ENCODE assay signal across 8 cellular contexts in the genomic region with DNA sequence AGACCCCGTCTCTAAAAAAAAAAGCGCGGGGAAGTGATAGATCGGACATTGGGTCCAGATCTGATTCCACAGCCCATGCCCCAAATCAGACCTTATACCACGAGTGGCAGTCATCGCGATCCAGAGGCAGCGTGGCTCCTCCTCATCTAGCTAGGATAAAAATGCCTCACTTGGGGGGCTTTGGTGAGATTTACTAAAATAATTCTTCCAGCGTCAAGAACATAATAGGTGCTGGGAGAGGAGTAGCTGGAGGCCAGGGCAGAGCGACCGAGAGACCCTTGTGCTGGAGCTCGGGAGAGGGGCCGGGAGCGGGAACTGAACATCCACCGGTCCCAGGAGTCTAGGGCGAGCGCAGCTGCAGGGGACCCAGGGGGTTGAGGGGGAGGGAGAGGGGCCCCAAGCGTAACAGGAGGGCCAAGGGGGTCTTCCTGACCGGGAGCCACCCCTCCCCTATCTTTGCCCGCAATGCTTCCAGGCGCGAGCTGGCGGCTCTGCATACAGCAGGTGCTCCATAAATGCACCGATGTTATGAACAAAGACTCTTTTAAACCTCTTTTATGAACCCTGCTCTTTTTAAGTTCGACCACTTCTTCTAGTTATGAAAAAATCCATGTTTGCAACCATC. TPM values are rescaled to one million over a fixed set of nuclear protein-coding genes. Genes with fewer than 3 reads are reported as not detected.
DNase-seq lines count a peak whose midpoint lies in the region; ATAC-seq and TF ChIP-seq lines count a peak whose summit lies in the region.

No MANE protein-coding gene starts in this region.

- intact Hi-C loops in IMR-90 (cut with micrococcal nuclease): loop anchor here (5.0 kb wide), 1 partner anchor 170 kb away; a partner anchor contains a TSS

- H3K4me3 Mint-ChIP-seq in brain (peak overlapping the region; percentile 58 to 88 (median 76)), naive B cell (peak overlapping the region; percentile 86 to 100 (median 99))

- H3K9ac ChIP-seq in IMR-90 (ENCODE audit: low read depth, low read length): no peak overlapping the region

- no peak overlapping the region for H4K5ac ChIP-seq in IMR-90 (ENCODE audit: low read depth, low read length)

- TF ChIP-seq CTCF in AG04449 (IDR thresholded peaks at IDR 0.05; ENCODE audit: insufficient read depth, low read length, missing control alignments): no peak
- no peak for TF ChIP-seq CTCF in IMR-90 (conservative IDR thresholded peaks at IDR 0.05; ENCODE audit: low read depth, low read length)
- no peak for TF ChIP-seq CTCF in brain (conservative IDR thresholded peaks at IDR 0.05)

- H2BK15ac ChIP-seq in IMR-90 (ENCODE audit: low read depth, low read length): no peak overlapping the region

- H3K9me1 ChIP-seq in IMR-90 (ENCODE audit: insufficient read depth, low read length): peaks cover 1% of the 10 kb centered on the region; the same call in 1 of the 2 replicates

- H2AFZ ChIP-seq in IMR-90 (replicated peaks; ENCODE audit: low read length, poor library complexity): peak overlapping the region; percentile 88

- dilution Hi-C loops in IMR-90 (cut with HindIII; ENCODE audit: low sequenced_read_pairs, unreplicated experiment): no loop called here

- TF ChIP-seq RAD21 in IMR-90 (IDR thresholded peaks at IDR 0.05; ENCODE audit: low read length): no peak

- H3K56ac ChIP-seq in IMR-90 (ENCODE audit: extremely low read depth, insufficient read depth, low read length): no peak overlapping the region

- peaks cover 8% of the 10 kb centered on the region for H4K20me1 ChIP-seq in IMR-90 (ENCODE audit: insufficient read depth, low read length)

- no peak overlapping the region for H2BK5ac ChIP-seq in IMR-90 (ENCODE audit: low read depth, low read length, poor library complexity, severe bottlenecking)

- no TSS peak for BruUV-seq in IMR-90 (replicated peaks; lab: Mats Ljungman, UMichigan)

- no peaks in the 10 kb centered on the region for H3K36me3 ChIP-seq in IMR-90 (ENCODE audit: control insufficient read depth, insufficient read depth, low read length)

- H2BK20ac ChIP-seq in IMR-90 (ENCODE audit: low read depth, low read length): no peak overlapping the region

- H3K36me3 Mint-ChIP-seq in brain (no peaks in the 10 kb centered on the region), naive B cell (no peaks in the 10 kb centered on the region)

- peaks cover 18 to 38% of the 10 kb centered on the region in 2 experiments for H3K79me1 ChIP-seq in IMR-90 (ENCODE audit: low read depth in 1 of 2, low read length in 2 of 2)

- peaks cover 20% of the 10 kb centered on the region for H3K4me1 ChIP-seq in IMR-90 (ENCODE audit: control insufficient read depth, insufficient read depth, low read length)

- in situ Hi-C loops in IMR-90 (cut with MboI; ENCODE audit: low sequenced_read_pairs): no loop called here
- in situ Hi-C loops in G401 (cut with HindIII; ENCODE audit: low sequenced_read_pairs): no loop called here

- H3K4me2 ChIP-seq in IMR-90 (ENCODE audit: low read depth, low read length): peak overlapping the region; percentile 82

- no peak overlapping the region for H2AK9ac ChIP-seq in IMR-90 (replicated peaks; ENCODE audit: low read depth, low read length, poor library complexity)

- DNase-seq in AG04449 (ENCODE audit: low read depth, low spot score) (no peak), IMR-90 (no peak), naive B cell (no peak), G401 (ENCODE audit: low spot score) (no peak), SHP77 (lab: John Stamatoyannopoulos, UW) (no peak), DMS153 treated with DMSO at 0.1 percent for 48 hours (lab: John Stamatoyannopoulos, UW; ENCODE audit: unreplicated experiment) (no peak), mucosa of gallbladder (ENCODE audit: low spot score) (no peak)

- H2AK5ac ChIP-seq in IMR-90 (ENCODE audit: low read depth, low read length): no peak overlapping the region

- no peak overlapping the region for H3K23ac ChIP-seq in IMR-90 (ENCODE audit: low read depth, low read length)

- H3K9me3 Mint-ChIP-seq in brain: peaks cover 0 to 7% (median 2%) of the 10 kb centered on the region in 5 experiments
- H3K9me3 Mint-ChIP-seq in naive B cell: no peaks in the 10 kb centered on the region

- H3K4me1 Mint-ChIP-seq in brain (peaks cover 53% of the 10 kb centered on the region), naive B cell (peaks cover 20 to 44% (median 44%) of the 10 kb centered on the region in 3 donors)

- peak overlapping the region in 1 of 2 experiments; percentile 57; a peak in 3 of 4 replicates for H4K8ac ChIP-seq in IMR-90 (ENCODE audit: low read depth in 2 of 2, low read length in 2 of 2)

- peak overlapping the region in 1 of 5 experiments; percentile 76 for H3K27ac Mint-ChIP-seq in brain
- peak overlapping the region; percentile 41 to 93 (median 82) for H3K27ac Mint-ChIP-seq in naive B cell

- no peak overlapping the region for H3K4ac ChIP-seq in IMR-90 (ENCODE audit: low read depth, low read length)

- H3K14ac ChIP-seq in IMR-90 (replicated peaks; ENCODE audit: low read depth, low read length): no peak overlapping the region

- H3K27me3 Mint-ChIP-seq in brain: peaks cover 78% of the 10 kb centered on the region
- no peaks in the 10 kb centered on the region for H3K27me3 Mint-ChIP-seq in naive B cell

- POLR2A ChIA-PET in AG04449 (lab: Yijun Ruan, JAX) (interaction anchor here (0.6 to 1.4 kb wide), 2 partner anchors 10 to 47 kb away, joined by 3 to 4 read pairs; no protein-coding TSS in a partner anchor), IMR-90 (lab: Charles Lee; ENCODE audit: unreplicated experiment) (no interaction called here)

- WGBS in IMR-90 (ENCODE audit: extremely low coverage in 2 of 2, insufficient read length in 1 of 2), 2 experiments: 42% methylated on average over 7 of the region's 25 CpGs; no CpG with 5 or more reads in 1 of the 2 experiments

- no peak for TF ChIP-seq POLR2A in IMR-90 (IDR thresholded peaks at IDR 0.05; ENCODE audit: low read depth, low read length)

- no peak overlapping the region; the same call in 1 of the 2 replicates for H4K91ac ChIP-seq in IMR-90 (ENCODE audit: insufficient read depth, low read depth, low read length)

- H3K27ac ChIP-seq in IMR-90 (ENCODE audit: insufficient read depth, low read length): no peak overlapping the region

- H2BK120ac ChIP-seq in IMR-90 (ENCODE audit: low read depth, low read length): no peak overlapping the region

- H3K9me3 ChIP-seq in IMR-90 (ENCODE audit: control insufficient read depth, insufficient read depth, low read length): no peaks in the 10 kb centered on the region

- peaks cover 10% of the 10 kb centered on the region for H3K27me3 ChIP-seq in IMR-90 (ENCODE audit: control insufficient read depth, insufficient read depth, low read length)

- ATAC-seq in IMR-90 (ENCODE audit: low read depth) (no peak), naive B cell (ENCODE audit: low read depth in 2 of 2) (no peak)

- CTCF ChIA-PET in AG04449 (lab: Yijun Ruan, JAX): interaction anchor here (1.1 to 1.5 kb wide), 7 partner anchors 9 to 48 kb away, joined by 3 to 5 read pairs (median 4); no protein-coding TSS in a partner anchor
- CTCF ChIA-PET in IMR-90 (lab: Yijun Ruan, JAX): no interaction called here

- no peak overlapping the region for H3K18ac ChIP-seq in IMR-90 (ENCODE audit: low read depth, low read length)

- H3K4me3 ChIP-seq in AG04449 (ENCODE audit: low read depth, low read length) (peak overlapping the region; percentile 67), IMR-90 (ENCODE audit: insufficient read depth, low read depth, low read length) (peak overlapping the region; percentile 88)

TF ChIP-seq in IMR-90, 13 proteins besides CTCF, POLR2A, EP300 and RAD21:
- TF ChIP-seq BHLHE40 (IDR thresholded peaks at IDR 0.05; ENCODE audit: low read depth, low read length) (no peak), MAZ (IDR thresholded peaks at IDR 0.05; ENCODE audit: borderline replicate concordance, low read depth, low read length) (no peak), FOS (IDR thresholded peaks at IDR 0.05; ENCODE audit: low read depth, low read length) (no peak), MAFK (IDR thresholded peaks at IDR 0.05; ENCODE audit: low read depth, low read length) (no peak), RCOR1 (IDR thresholded peaks at IDR 0.05; ENCODE audit: insufficient replicate concordance, low read length) (no peak), CHD1 (IDR thresholded peaks at IDR 0.05; ENCODE audit: low read depth, low read length) (no peak)
- TF ChIP-seq, protein P1, sequence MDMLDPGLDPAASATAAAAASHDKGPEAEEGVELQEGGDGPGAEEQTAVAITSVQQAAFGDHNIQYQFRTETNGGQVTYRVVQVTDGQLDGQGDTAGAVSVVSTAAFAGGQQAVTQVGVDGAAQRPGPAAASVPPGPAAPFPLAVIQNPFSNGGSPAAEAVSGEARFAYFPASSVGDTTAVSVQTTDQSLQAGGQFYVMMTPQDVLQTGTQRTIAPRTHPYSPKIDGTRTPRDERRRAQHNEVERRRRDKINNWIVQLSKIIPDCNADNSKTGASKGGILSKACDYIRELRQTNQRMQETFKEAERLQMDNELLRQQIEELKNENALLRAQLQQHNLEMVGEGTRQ (IDR thresholded peaks at IDR 0.05; ENCODE audit: low read depth, low read length): no peak

RNA-seq across cellular contexts. Expression of a gene that starts 0.8 kb away (rescaled TPM):
- total RNA-seq in IMR-90 (2012; rRNA removed) (18.6 and 21.3 TPM in 2 replicates), mucosa of gallbladder (102 TPM)
- polyA plus RNA-seq in IMR-90 (2012; rRNA removed) (12.8 and 15.4 TPM in 2 replicates), brain (ENCODE audit: insufficient read depth, low read depth, low replicate concordance) (41.2 TPM), naive B cell (ENCODE audit: low read depth in 6 of 6) (10 to 100 TPM in 1 of 6 donors, 1 to 10 TPM in 4, under 1 TPM in 1; 0.73 to 13.9 (median 3.2) TPM)
- 8.4 and 13.6 TPM in 2 replicates for polyA plus RNA-seq in IMR-90 (2012; cell fraction: cytosol; rRNA removed)
- 15.5 and 18.3 TPM in 2 replicates for polyA plus RNA-seq in IMR-90 (2012; cell fraction: nucleus; rRNA removed; ENCODE audit: low replicate concordance)
- total RNA-seq in G401 (2014; rRNA removed; shearing (Covaris generic)): 1.2 and 1.9 TPM in 2 replicates
